ENCODE assay signal across 8 cellular contexts in genomic region chr17:74723891-74724290, GRCh38. TPM values are rescaled to one million over a fixed set of nuclear protein-coding genes. Genes with fewer than 3 reads are reported as not detected.
"Had no signal": no experiment of that assay in that cellular context is flagged by ENCODE, and none has a peak within 500 bp of the region (broad histone marks: within the 10 kb centered on the region; RNA-seq: fewer than 3 reads in every experiment).

No MANE protein-coding gene starts in this region.

- H3K4me1 ChIP-seq: HAP-1 had no signal

- H3K36me3 ChIP-seq: HAP-1 had no signal

- H3K4me3 ChIP-seq: GM23338, HAP-1, K562 had no signal

- H3K4me1 Mint-ChIP-seq: GM23338 had no signal

- H3K9me3 ChIP-seq: HAP-1 had no signal

- ATAC-seq: GM23338, HCT116, K562 had no signal

- DNase-seq: HFFc6, IMR-90 had no signal

- H3K27ac Mint-ChIP-seq: GM23338, HFFc6 had no signal

- H3K4me2 ChIP-seq: GM23338 had no signal

- H3K9me3 Mint-ChIP-seq: GM23338, HFFc6 had no signal

- H3K4me3 Mint-ChIP-seq: GM23338, HFFc6 had no signal

- H2AFZ ChIP-seq: GM23338 had no signal

RNA-seq across cellular contexts. Expression of gene CD300LF, which starts 11.2 kb away (rescaled TPM):
- total RNA-seq: GM23338, H1, HFFc6, HT-29, IMR-90, K562 had no signal
- polyA plus RNA-seq: GM23338, H1, IMR-90, K562 had no signal

RNA-seq across cellular contexts. Expression of gene RAB37, which starts 13.2 kb away (rescaled TPM):
- total RNA-seq: IMR-90 had no signal
